Comparison of ENCODE assay signal across 10 cellular contexts in genomic region chr14:68312884-68313725, GRCh38.
A peak's percentile ranks its signal among the peaks of the same experiment; 100 is the strongest.
DNase-seq lines count a peak whose midpoint lies in the region; ATAC-seq and FAIRE-seq lines count a peak whose summit lies in the region.
"Had no signal": no experiment of that assay in that cellular context is flagged by ENCODE, and none has a peak within 500 bp of the region (broad histone marks: within the 10 kb centered on the region; RNA-seq: fewer than 3 reads in every experiment).

No MANE protein-coding gene starts in this region.

- no peak overlapping the region for H3K27ac ChIP-seq in small intestine (ENCODE audit: low read depth in 1 of 2, low read length in 1 of 2)

- ATAC-seq in HG02885 (IDR thresholded peaks at IDR 0.05; ENCODE audit: poor library complexity, unreplicated experiment), result peak; percentile 88
- peak; percentile 92 to 95 for ATAC-seq in activated T-cell treated with anti-CD3 and anti-CD28 coated beads, Interleukin-2, amount 50 U/mL, for 4 hours

- H3K4me3 ChIP-seq in small intestine (ENCODE audit: low read depth in 1 of 2, low read length in 2 of 2), result no peak overlapping the region

- no peaks in the 10 kb centered on the region for H3K9me3 ChIP-seq in small intestine (ENCODE audit: control insufficient read depth, low read depth)

- H3K9me3 Mint-ChIP-seq in activated T-cell treated with anti-CD3 and anti-CD28 coated beads, Interleukin-2, amount 50 U/mL, for 4 hours, result no peaks in the 10 kb centered on the region

- peak; percentile 40 for FAIRE-seq in urothelium cell line (lab: Jason Lieb, UNC)
- FAIRE-seq in small intestine (lab: Jason Lieb, UNC), result no peak

- H3K4me1 Mint-ChIP-seq in activated T-cell treated with anti-CD3 and anti-CD28 coated beads, Interleukin-2, amount 50 U/mL, for 4 hours (ENCODE audit: low read depth), result peaks cover 42% of the 10 kb centered on the region

- no peaks in the 10 kb centered on the region for H3K4me1 ChIP-seq in small intestine (ENCODE audit: control insufficient read depth in 2 of 2, insufficient read depth in 1 of 2, low read depth in 1 of 2, low read length in 1 of 2)

- H3K27me3 ChIP-seq in small intestine (ENCODE audit: control insufficient read depth in 2 of 2, insufficient read depth in 2 of 2, low read length in 2 of 2), result no peaks in the 10 kb centered on the region

- H3K27me3 Mint-ChIP-seq in activated T-cell treated with anti-CD3 and anti-CD28 coated beads, Interleukin-2, amount 50 U/mL, for 4 hours (ENCODE audit: low read depth), result no peaks in the 10 kb centered on the region

- H3K4me3 Mint-ChIP-seq in activated T-cell treated with anti-CD3 and anti-CD28 coated beads, Interleukin-2, amount 50 U/mL, for 4 hours, result no peak overlapping the region

- WGBS in small intestine, 3 donors, result 80 to 90% (median 85%) methylated on average over 9 of the region's 9 CpGs

- peaks cover 2% of the 10 kb centered on the region for H3K36me3 Mint-ChIP-seq in activated T-cell treated with anti-CD3 and anti-CD28 coated beads, Interleukin-2, amount 50 U/mL, for 4 hours (ENCODE audit: insufficient read depth)

- peak; percentile 39 for DNase-seq in stimulated activated naive CD4-positive, alpha-beta T cell treated with Interleukin-2 at 50 U/mL for 16 hours (lab: John Stamatoyannopoulos, UW)
- DNase-seq in stimulated activated naive CD4-positive, alpha-beta T cell (lab: John Stamatoyannopoulos, UW), result no peak
- DNase-seq in activated T-cell treated with anti-CD3 and anti-CD28 coated beads, Interleukin-2, amount 50 U/mL, for 4 hours, result no peak
- DNase-seq in urothelium cell line (ENCODE audit: low spot score) (no peak), NCI-H2029 (lab: John Stamatoyannopoulos, UW) (no peak), T1000 (lab: John Stamatoyannopoulos, UW) (no peak), small intestine (no peak)
- DNase-seq: effector CD4-positive, alpha-beta T cell; IMR-90 had no signal

- H3K36me3 ChIP-seq in small intestine (ENCODE audit: control insufficient read depth in 2 of 2, insufficient read depth in 2 of 2, low read length in 2 of 2), result no peaks in the 10 kb centered on the region
